Comparison of ENCODE assay signal across 21 cellular contexts in genomic region chr7:25385731-25386136, GRCh38.
DNase-seq lines count a peak whose midpoint lies in the region; ATAC-seq and TF ChIP-seq lines count a peak whose summit lies in the region.
"Had no signal": no experiment of that assay in that cellular context is flagged by ENCODE, and none has a peak within 500 bp of the region (broad histone marks: within the 10 kb centered on the region; RNA-seq: fewer than 3 reads in every experiment).

No MANE protein-coding gene starts in this region.

- no peak overlapping the region for H3K4me3 Mint-ChIP-seq in MCF 10A (ENCODE audit: unreplicated experiment)
- no peak overlapping the region for H3K4me3 Mint-ChIP-seq in effector memory CD8-positive, alpha-beta T cell
- H3K4me3 Mint-ChIP-seq: activated CD8-positive, alpha-beta T cell treated with anti-CD3 and anti-CD28 coated beads for 36 hours had no signal

- H3K27me3 ChIP-seq in breast epithelium (peaks cover 0 to 5% of the 10 kb centered on the region in 2 donors), lower lobe of right lung (ENCODE audit: low read depth) (no peaks in the 10 kb centered on the region), thyroid gland (no peaks in the 10 kb centered on the region)
- H3K27me3 ChIP-seq: adrenal gland; BLaER1 treated with 17β-estradiol and CSF1 and Interleukin-3, amounts not matched to agents 10 nM and 100 nM; MG63 had no signal

- ATAC-seq in lower lobe of right lung, result peak in 1 of 2 donors; percentile 32
- no peak for ATAC-seq in effector memory CD8-positive, alpha-beta T cell (replicated peaks)
- ATAC-seq in GM21526 (IDR thresholded peaks at IDR 0.05; ENCODE audit: low FRiP score, unreplicated experiment), result no peak
- ATAC-seq: activated CD8-positive, alpha-beta T cell treated with anti-CD3 and anti-CD28 coated beads for 36 hours; left colon; psoas muscle had no signal

- H3K27ac ChIP-seq in breast epithelium, result peak overlapping the region; percentile 68 to 88
- H3K27ac ChIP-seq in lower lobe of right lung, result peak overlapping the region; percentile 21
- peak overlapping the region in 1 of 3 donors; percentile 41 for H3K27ac ChIP-seq in thyroid gland
- H3K27ac ChIP-seq: adrenal gland; BLaER1 treated with 17β-estradiol and CSF1 and Interleukin-3, amounts not matched to agents 10 nM and 100 nM; psoas muscle; RWPE1 had no signal

- no peak overlapping the region for H3K4me3 ChIP-seq in breast epithelium
- H3K4me3 ChIP-seq in lower lobe of right lung, result no peak overlapping the region
- no peak overlapping the region for H3K4me3 ChIP-seq in thyroid gland (replicated peaks in 1 of 3)
- H3K4me3 ChIP-seq: adrenal gland; BLaER1 treated with 17β-estradiol and CSF1 and Interleukin-3, amounts not matched to agents 10 nM and 100 nM; MG63; psoas muscle had no signal

- CTCF ChIA-PET in MCF 10A (lab: Yijun Ruan, JAX), result interaction anchor here (0.6 to 2.6 kb wide), 7 partner anchors 121 to 475 kb away, joined by 3 to 10 read pairs (median 5); no protein-coding TSS in a partner anchor

- TF ChIP-seq POLR2A in breast epithelium (IDR thresholded peaks at IDR 0.05) (no peak), thyroid gland (IDR thresholded peaks at IDR 0.05) (no peak)

- H3K36me3 ChIP-seq in breast epithelium (no peaks in the 10 kb centered on the region), lower lobe of right lung (no peaks in the 10 kb centered on the region), thyroid gland (no peaks in the 10 kb centered on the region)
- H3K36me3 ChIP-seq: adrenal gland; BLaER1 treated with 17β-estradiol and CSF1 and Interleukin-3, amounts not matched to agents 10 nM and 100 nM; MG63 had no signal

- TF ChIP-seq CTCF in breast epithelium (IDR thresholded peaks at IDR 0.05) (no peak), MCF 10A (IDR thresholded peaks at IDR 0.05; ENCODE audit: unreplicated experiment) (no peak), lower lobe of right lung (IDR thresholded peaks at IDR 0.05) (no peak), thyroid gland (IDR thresholded peaks at IDR 0.05) (no peak)

- H3K9me3 Mint-ChIP-seq in MCF 10A (ENCODE audit: unreplicated experiment), result no peaks in the 10 kb centered on the region
- H3K9me3 Mint-ChIP-seq in effector memory CD8-positive, alpha-beta T cell, result no peaks in the 10 kb centered on the region
- H3K9me3 Mint-ChIP-seq: activated CD8-positive, alpha-beta T cell treated with anti-CD3 and anti-CD28 coated beads for 36 hours had no signal

- H3K4me1 ChIP-seq in breast epithelium (peaks cover 7 to 26% of the 10 kb centered on the region in 2 donors), lower lobe of right lung (no peaks in the 10 kb centered on the region), thyroid gland (peaks cover 13 to 22% of the 10 kb centered on the region in 2 donors)
- H3K4me1 ChIP-seq: BLaER1 treated with 17β-estradiol and CSF1 and Interleukin-3, amounts not matched to agents 10 nM and 100 nM; psoas muscle had no signal

- H3K27me3 Mint-ChIP-seq in MCF 10A (ENCODE audit: insufficient read depth, unreplicated experiment), result peaks cover 96% of the 10 kb centered on the region
- peaks cover 27 to 56% of the 10 kb centered on the region in 2 donors for H3K27me3 Mint-ChIP-seq in effector memory CD8-positive, alpha-beta T cell

- intact Hi-C loops in breast epithelium (cut with DNase I; ENCODE audit: low total_unique reads) (loop anchor here (10.0 kb wide), 1 partner anchor 131 kb away; no protein-coding TSS in a partner anchor), MCF 10A (cut with micrococcal nuclease) (no loop called here), lower lobe of right lung (cut with DNase I) (loop anchor here (10.0 kb wide), 1 partner anchor 121 kb away; no protein-coding TSS in a partner anchor), thyroid gland (cut with DNase I) (no loop called here)

- 55 to 89% methylated on average over 3 to 7 of the region's 7 CpGs for WGBS in thyroid gland, 2 donors

- no peaks in the 10 kb centered on the region for H3K9me3 ChIP-seq in breast epithelium
- H3K9me3 ChIP-seq in lower lobe of right lung, result no peaks in the 10 kb centered on the region
- no peaks in the 10 kb centered on the region for H3K9me3 ChIP-seq in thyroid gland
- H3K9me3 ChIP-seq: adrenal gland; BLaER1 treated with 17β-estradiol and CSF1 and Interleukin-3, amounts not matched to agents 10 nM and 100 nM; MG63; psoas muscle had no signal

- POLR2A ChIA-PET in MCF 10A (lab: Yijun Ruan, JAX), result no interaction called here

- no peaks in the 10 kb centered on the region for H3K4me1 Mint-ChIP-seq in MCF 10A (ENCODE audit: insufficient read depth, unreplicated experiment)
- H3K4me1 Mint-ChIP-seq in effector memory CD8-positive, alpha-beta T cell (ENCODE audit: low read depth in 2 of 2), result no peaks in the 10 kb centered on the region

- DNase-seq in breast epithelium (ENCODE audit: low spot score in 2 of 2) (no peak), MCF 10A (ENCODE audit: unreplicated experiment) (no peak), astrocyte of the hippocampus (ENCODE audit: low read depth, low spot score) (peak; percentile 4), lower lobe of right lung (no peak), thyroid gland (peak; percentile 45 to 71), hippocampal formation (lab: John Stamatoyannopoulos, UW) (no peak)
- no peak for DNase-seq in effector memory CD8-positive, alpha-beta T cell
- DNase-seq: activated CD8-positive, alpha-beta T cell treated with anti-CD3 and anti-CD28 coated beads for 36 hours; erythroblast; IMR-90; left colon; MG63; NCI-H1694; NCI-H226; psoas muscle; stimulated activated CD4-positive, alpha-beta T cell treated with anti-CD3 and anti-CD28 coated beads, Interleukin-12 subunit alpha, Interleukin-12 subunit beta, amount 100 ng/mL, for 4 hours; T1000 had no signal

- no peak overlapping the region for H3K27ac Mint-ChIP-seq in MCF 10A (ENCODE audit: low read depth, unreplicated experiment)
- H3K27ac Mint-ChIP-seq in effector memory CD8-positive, alpha-beta T cell, result no peak overlapping the region
- H3K27ac Mint-ChIP-seq: activated CD8-positive, alpha-beta T cell treated with anti-CD3 and anti-CD28 coated beads for 36 hours had no signal

- BruUV-seq in MCF 10A (replicated peaks; lab: Mats Ljungman, UMichigan), result no TSS peak

- no peaks in the 10 kb centered on the region for H3K36me3 Mint-ChIP-seq in MCF 10A (ENCODE audit: insufficient read depth, unreplicated experiment)
- no peaks in the 10 kb centered on the region for H3K36me3 Mint-ChIP-seq in effector memory CD8-positive, alpha-beta T cell (ENCODE audit: insufficient read depth)

Comparison
In these comparisons a context has a peak if more than half of its experiments do, and no peak if none do; other contexts are left out.
1. intact Hi-C loops: an anchor here in breast epithelium (10.0 kb wide) and lower lobe of right lung (10.0 kb wide); none called in MCF 10A and thyroid gland.
2. DNase-seq: peak in astrocyte of the hippocampus (single experiment) and thyroid gland (2 of 2); none in breast epithelium (0 of 2), MCF 10A (single experiment), lower lobe of right lung (single experiment), hippocampal formation (0 of 2) and effector memory CD8-positive, alpha-beta T cell (0 of 3).